Comparison of ENCODE assay signal across 8 cellular contexts in genomic region chr15:98177950-98178848, GRCh38.
DNase-seq lines count a peak whose midpoint lies in the region; ATAC-seq and TF ChIP-seq lines count a peak whose summit lies in the region.

No MANE protein-coding gene starts in this region.

- TF ChIP-seq CTCF in Caco-2 (IDR thresholded peaks at IDR 0.05; ENCODE audit: insufficient read depth in 1 of 2, low read depth in 1 of 2, low read length in 1 of 2, severe bottlenecking in 1 of 2, unreplicated experiment in 1 of 2) (peak; percentile 53 to 72), RWPE2 (IDR thresholded peaks at IDR 0.05; ENCODE audit: poor library complexity, severe bottlenecking) (peak; percentile 100), breast epithelium (IDR thresholded peaks at IDR 0.05) (peak in 2 of 3 donors; percentile 67 to 73)

- no peak overlapping the region for H3K4me3 Mint-ChIP-seq in Caco-2 (ENCODE audit: unreplicated experiment)
- no peak overlapping the region for H3K4me3 Mint-ChIP-seq in stimulated activated effector memory CD8-positive, alpha-beta T cell treated with anti-CD3 and anti-CD28 coated beads, Interleukin-12 subunit alpha, Interleukin-12 subunit beta, amount 100 ng/mL, for 72 hours

- H3K36me3 Mint-ChIP-seq in Caco-2 (ENCODE audit: insufficient read depth, unreplicated experiment) = no peaks in the 10 kb centered on the region
- no peaks in the 10 kb centered on the region for H3K36me3 Mint-ChIP-seq in stimulated activated effector memory CD8-positive, alpha-beta T cell treated with anti-CD3 and anti-CD28 coated beads, Interleukin-12 subunit alpha, Interleukin-12 subunit beta, amount 100 ng/mL, for 72 hours

- POLR2A ChIA-PET in Caco-2 (lab: Charles Lee) = no interaction called here

- CTCF ChIA-PET in Caco-2 (lab: Charles Lee) = interaction anchor here (0.6 to 1.7 kb wide), 10 partner anchors 24 to 423 kb away, joined by 3 to 8 read pairs (median 6); no protein-coding TSS in a partner anchor

- intact Hi-C loops in Caco-2 (cut with micrococcal nuclease; ENCODE audit: unreplicated experiment) = loop anchor here (1.0 to 5.0 kb wide), 6 partner anchors 36 to 274 kb away; no protein-coding TSS in a partner anchor
- intact Hi-C loops in breast epithelium (cut with DNase I; ENCODE audit: low total_unique reads) = no loop called here

- DNase-seq in Caco-2 (peak; percentile 69 to 76), KG1 (lab: John Stamatoyannopoulos, UW) (peak; percentile 35), RWPE2 (ENCODE audit: low spot score) (no peak), breast epithelium (ENCODE audit: low spot score in 2 of 2) (peak in 1 of 2 donors; percentile 19), islet precursor cell (peak; percentile 89)
- no peak for DNase-seq in stimulated activated effector memory CD8-positive, alpha-beta T cell treated with anti-CD3 and anti-CD28 coated beads, Interleukin-12 subunit alpha, Interleukin-12 subunit beta, amount 100 ng/mL, for 72 hours (ENCODE audit: low spot score in 2 of 2)
- no peak for DNase-seq in effector CD4-positive, alpha-beta T cell

- H3K4me3 ChIP-seq in Caco-2 (ENCODE audit: low read depth, low read length) (no peak overlapping the region), RWPE2 (ENCODE audit: severe bottlenecking) (no peak overlapping the region), breast epithelium (no peak overlapping the region)

- peaks cover 15% of the 10 kb centered on the region for H3K27me3 Mint-ChIP-seq in Caco-2 (ENCODE audit: insufficient read depth, unreplicated experiment)

- ATAC-seq in GM19328 (IDR thresholded peaks at IDR 0.05; ENCODE audit: unreplicated experiment) (peak; percentile 62), RWPE2 (ENCODE audit: low read depth) (peak; percentile 96)
- ATAC-seq in stimulated activated effector memory CD8-positive, alpha-beta T cell treated with anti-CD3 and anti-CD28 coated beads, Interleukin-12 subunit alpha, Interleukin-12 subunit beta, amount 100 ng/mL, for 72 hours = peak; percentile 40

- H3K4me1 ChIP-seq in Caco-2 = no peaks in the 10 kb centered on the region
- peaks cover 3% of the 10 kb centered on the region for H3K4me1 ChIP-seq in RWPE2 (ENCODE audit: insufficient read depth, poor library complexity, severe bottlenecking)
- H3K4me1 ChIP-seq in breast epithelium = no peaks in the 10 kb centered on the region

- H3K36me3 ChIP-seq in Caco-2 (ENCODE audit: control insufficient read depth, insufficient read depth, low read length) (no peaks in the 10 kb centered on the region), RWPE2 (ENCODE audit: low read depth) (no peaks in the 10 kb centered on the region), breast epithelium (no peaks in the 10 kb centered on the region)

- no peak for TF ChIP-seq POLR2A in breast epithelium (IDR thresholded peaks at IDR 0.05)

- H3K27ac Mint-ChIP-seq in Caco-2 (ENCODE audit: unreplicated experiment) = no peak overlapping the region
- no peak overlapping the region for H3K27ac Mint-ChIP-seq in stimulated activated effector memory CD8-positive, alpha-beta T cell treated with anti-CD3 and anti-CD28 coated beads, Interleukin-12 subunit alpha, Interleukin-12 subunit beta, amount 100 ng/mL, for 72 hours

- no peaks in the 10 kb centered on the region for H3K4me1 Mint-ChIP-seq in Caco-2 (ENCODE audit: low read depth, unreplicated experiment)
- no peaks in the 10 kb centered on the region for H3K4me1 Mint-ChIP-seq in stimulated activated effector memory CD8-positive, alpha-beta T cell treated with anti-CD3 and anti-CD28 coated beads, Interleukin-12 subunit alpha, Interleukin-12 subunit beta, amount 100 ng/mL, for 72 hours

- BruUV-seq in Caco-2 (replicated peaks; lab: Mats Ljungman, UMichigan) = no TSS peak

- H3K9me3 ChIP-seq in Caco-2 = no peaks in the 10 kb centered on the region
- no peaks in the 10 kb centered on the region for H3K9me3 ChIP-seq in RWPE2 (ENCODE audit: severe bottlenecking)
- H3K9me3 ChIP-seq in breast epithelium = no peaks in the 10 kb centered on the region

- H3K27me3 ChIP-seq in Caco-2 (replicated peaks; ENCODE audit: control insufficient read depth, insufficient read depth, low read length) = no peaks in the 10 kb centered on the region
- H3K27me3 ChIP-seq in RWPE2 (ENCODE audit: insufficient read depth, poor library complexity, severe bottlenecking) = no peaks in the 10 kb centered on the region
- H3K27me3 ChIP-seq in breast epithelium = peaks cover 0 to 36% of the 10 kb centered on the region in 2 donors

- H3K27ac ChIP-seq in RWPE2 (ENCODE audit: poor library complexity, severe bottlenecking) (no peak overlapping the region), breast epithelium (no peak overlapping the region)

- no peaks in the 10 kb centered on the region for H3K9me3 Mint-ChIP-seq in Caco-2 (ENCODE audit: unreplicated experiment)
- no peaks in the 10 kb centered on the region for H3K9me3 Mint-ChIP-seq in stimulated activated effector memory CD8-positive, alpha-beta T cell treated with anti-CD3 and anti-CD28 coated beads, Interleukin-12 subunit alpha, Interleukin-12 subunit beta, amount 100 ng/mL, for 72 hours

Comparison
In these comparisons a context has a peak if more than half of its experiments do, and no peak if none do; other contexts are left out.
1. DNase-seq: peak in Caco-2 (2 of 2), KG1 (single experiment) and islet precursor cell (single experiment); none in RWPE2 (single experiment), stimulated activated effector memory CD8-positive, alpha-beta T cell treated with anti-CD3 and anti-CD28 coated beads, Interleukin-12 subunit alpha, Interleukin-12 subunit beta, amount 100 ng/mL, for 72 hours (0 of 2) and effector CD4-positive, alpha-beta T cell (single experiment).
2. ATAC-seq: peak in every context shown above with its lines; median percentile 96 in RWPE2; 62 in GM19328; 40 in stimulated activated effector memory CD8-positive, alpha-beta T cell treated with anti-CD3 and anti-CD28 coated beads, Interleukin-12 subunit alpha, Interleukin-12 subunit beta, amount 100 ng/mL, for 72 hours.
3. Peak in every context shown above with its lines, with median percentiles within 50 percentile points of each other: CTCF ChIP-seq.